In the genomic region with DNA sequence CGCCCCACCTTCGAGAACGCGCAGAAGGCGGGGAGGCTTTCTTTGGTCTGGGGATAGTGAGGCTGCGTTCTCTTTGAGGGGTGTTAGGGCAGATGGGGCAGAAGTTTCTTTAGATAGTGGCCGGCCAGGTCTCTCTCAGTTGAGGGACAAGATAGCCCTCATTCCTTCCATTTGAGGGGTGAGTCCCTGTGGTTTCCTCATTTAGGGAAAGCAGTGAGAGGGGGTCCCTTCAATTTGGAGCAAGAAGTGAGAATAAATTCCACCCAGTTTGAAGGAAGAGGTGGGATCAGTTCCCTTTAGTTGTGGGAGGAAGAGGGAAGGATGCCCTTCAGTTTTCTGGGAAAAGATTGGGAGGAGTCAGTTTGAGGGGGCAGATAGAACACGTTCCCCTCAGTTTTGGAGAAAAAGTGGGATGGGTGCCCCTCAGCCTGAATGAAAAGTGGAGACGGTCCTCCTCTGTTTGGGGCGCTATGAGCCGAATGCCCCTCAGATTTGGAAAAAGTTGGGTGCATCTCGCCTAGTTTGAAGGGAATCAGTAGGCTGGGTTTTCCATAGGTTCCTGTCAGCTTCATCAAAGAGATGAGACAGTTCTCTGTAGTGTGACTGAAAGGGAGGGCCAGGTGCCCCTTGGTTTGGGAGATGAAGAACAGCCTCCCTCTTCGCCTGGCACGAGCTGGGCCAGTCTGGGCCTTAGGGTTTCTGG, we compare ENCODE assay signal across 8 cellular contexts. TPM values are rescaled to one million over a fixed set of nuclear protein-coding genes. Genes with fewer than 3 reads are reported as not detected.
DNase-seq lines count a peak whose midpoint lies in the region; ATAC-seq and TF ChIP-seq lines count a peak whose summit lies in the region.

No MANE protein-coding gene starts in this region.

- H3K4me3 ChIP-seq in WERI-Rb-1 (ENCODE audit: low read depth, low read length) (peak overlapping the region; percentile 77), hepatocyte (peak overlapping the region; percentile 70)

- H3K27me3 Mint-ChIP-seq in stimulated activated memory B cell treated with anti-CD40 and anti-IgM and Interleukin-4, amounts not matched to agents 10 μg/mL and 1 μg/mL and 100 μg/mL, for 72 hours = peaks cover 30% of the 10 kb centered on the region

- no peaks in the 10 kb centered on the region for H3K36me3 ChIP-seq in WERI-Rb-1
- H3K36me3 ChIP-seq in hepatocyte (replicated peaks; ENCODE audit: insufficient read depth, low read depth) = no peaks in the 10 kb centered on the region

- peak overlapping the region; percentile 82 for H3K4me3 Mint-ChIP-seq in stimulated activated memory B cell treated with anti-CD40 and anti-IgM and Interleukin-4, amounts not matched to agents 10 μg/mL and 1 μg/mL and 100 μg/mL, for 72 hours

- no peaks in the 10 kb centered on the region for H3K9me2 ChIP-seq in hepatocyte (replicated peaks; ENCODE audit: insufficient read depth)

- H3K4me2 ChIP-seq in hepatocyte = peak overlapping the region; percentile 99

- H3K4me1 Mint-ChIP-seq in stimulated activated memory B cell treated with anti-CD40 and anti-IgM and Interleukin-4, amounts not matched to agents 10 μg/mL and 1 μg/mL and 100 μg/mL, for 72 hours = peaks cover 49% of the 10 kb centered on the region

- H3K9me3 ChIP-seq in WERI-Rb-1 (ENCODE audit: severe bottlenecking) (no peaks in the 10 kb centered on the region), hepatocyte (ENCODE audit: low read depth) (no peaks in the 10 kb centered on the region)

- peaks cover 3% of the 10 kb centered on the region for H3K27me3 ChIP-seq in WERI-Rb-1 (ENCODE audit: insufficient read depth, low read depth, severe bottlenecking)
- peaks cover 28% of the 10 kb centered on the region for H3K27me3 ChIP-seq in hepatocyte

- DNase-seq in NCI-H82 (lab: John Stamatoyannopoulos, UW) (peak; percentile 41), NCI-H82 treated with DMSO at 0.1 percent for 48 hours (lab: John Stamatoyannopoulos, UW; ENCODE audit: unreplicated experiment) (no peak), WERI-Rb-1 (no peak), hepatocyte (ENCODE audit: low spot score) (no peak), HT-29 (ENCODE audit: low spot score) (no peak)

- ATAC-seq in stimulated activated memory B cell treated with anti-CD40 and anti-IgM and Interleukin-4, amounts not matched to agents 10 μg/mL and 1 μg/mL and 100 μg/mL, for 72 hours = no peak
- ATAC-seq in GM21447 (IDR thresholded peaks at IDR 0.05; ENCODE audit: unreplicated experiment) (no peak), GM18907 (IDR thresholded peaks at IDR 0.05; ENCODE audit: unreplicated experiment) (no peak)

- no peaks in the 10 kb centered on the region for H4K20me1 ChIP-seq in hepatocyte (ENCODE audit: insufficient read depth, poor library complexity, severe bottlenecking)

- H3K27ac Mint-ChIP-seq in stimulated activated memory B cell treated with anti-CD40 and anti-IgM and Interleukin-4, amounts not matched to agents 10 μg/mL and 1 μg/mL and 100 μg/mL, for 72 hours = peak overlapping the region; percentile 85

- H3K27ac ChIP-seq in WERI-Rb-1 = peak overlapping the region; percentile 36; the same call in 1 of the 2 replicates
- no peak overlapping the region for H3K27ac ChIP-seq in hepatocyte

- H3K36me3 Mint-ChIP-seq in stimulated activated memory B cell treated with anti-CD40 and anti-IgM and Interleukin-4, amounts not matched to agents 10 μg/mL and 1 μg/mL and 100 μg/mL, for 72 hours = no peaks in the 10 kb centered on the region

- H2AFZ ChIP-seq in hepatocyte = peak overlapping the region; percentile 56

- peaks cover 26% of the 10 kb centered on the region for H3K4me1 ChIP-seq in hepatocyte (ENCODE audit: insufficient read depth)

- TF ChIP-seq CTCF in WERI-Rb-1 (IDR thresholded peaks at IDR 0.05; ENCODE audit: low read depth, low read length) = no peak
- TF ChIP-seq CTCF in hepatocyte (IDR thresholded peaks at IDR 0.05; ENCODE audit: poor library complexity) = no peak

- WGBS in hepatocyte (ENCODE audit: low lambda C conversion rate, missing lambda C conversion rate) = 9% methylated on average over 14 of the region's 14 CpGs

- H3K79me2 ChIP-seq in hepatocyte = peaks cover 10% of the 10 kb centered on the region

- H3K9me3 Mint-ChIP-seq in stimulated activated memory B cell treated with anti-CD40 and anti-IgM and Interleukin-4, amounts not matched to agents 10 μg/mL and 1 μg/mL and 100 μg/mL, for 72 hours = no peaks in the 10 kb centered on the region

RNA-seq across cellular contexts. Expression of gene FHOD1, which starts 0.6 kb away (rescaled TPM):
- 4.1 and 10.0 TPM in 2 replicates for total RNA-seq in hepatocyte
- polyA plus RNA-seq in hepatocyte = 17.2 and 20.9 TPM in 2 replicates
- total RNA-seq in HT-29 (2014; rRNA removed; shearing (Covaris generic)) = 49.5 and 57.7 TPM in 2 replicates

RNA-seq across cellular contexts. Expression of gene SLC9A5, which starts 0.9 kb away (rescaled TPM):
- total RNA-seq in hepatocyte = 0.36 and 1.4 TPM in 2 replicates
- polyA plus RNA-seq in hepatocyte = 1.5 and 2.7 TPM in 2 replicates
- total RNA-seq in HT-29 (2014; rRNA removed; shearing (Covaris generic)) = 2.2 and 2.7 TPM in 2 replicates

RNA-seq across cellular contexts. Expression of gene TMEM208, which starts 20.9 kb away (rescaled TPM):
- 47.5 and 53.2 TPM in 2 replicates for total RNA-seq in hepatocyte
- 160 and 181 TPM in 2 replicates for polyA plus RNA-seq in hepatocyte
- total RNA-seq in HT-29 (2014; rRNA removed; shearing (Covaris generic)) = 61.2 and 67.8 TPM in 2 replicates

RNA-seq across cellular contexts. Expression of gene PLEKHG4, which starts 31.5 kb away (rescaled TPM):
- total RNA-seq in hepatocyte = 3.4 and 3.6 TPM in 2 replicates
- polyA plus RNA-seq in hepatocyte = 3.0 and 5.5 TPM in 2 replicates
- 69.5 and 71.3 TPM in 2 replicates for total RNA-seq in HT-29 (2014; rRNA removed; shearing (Covaris generic))

RNA-seq across cellular contexts. Expression of gene ELMO3, which starts 48.9 kb away (rescaled TPM):
- 18.5 and 18.7 TPM in 2 replicates for total RNA-seq in hepatocyte
- 14.5 and 18.3 TPM in 2 replicates for polyA plus RNA-seq in hepatocyte
- 55.2 and 57.4 TPM in 2 replicates for total RNA-seq in HT-29 (2014; rRNA removed; shearing (Covaris generic))
